16 cellular contexts compared by ENCODE assay signal in the genomic region with DNA sequence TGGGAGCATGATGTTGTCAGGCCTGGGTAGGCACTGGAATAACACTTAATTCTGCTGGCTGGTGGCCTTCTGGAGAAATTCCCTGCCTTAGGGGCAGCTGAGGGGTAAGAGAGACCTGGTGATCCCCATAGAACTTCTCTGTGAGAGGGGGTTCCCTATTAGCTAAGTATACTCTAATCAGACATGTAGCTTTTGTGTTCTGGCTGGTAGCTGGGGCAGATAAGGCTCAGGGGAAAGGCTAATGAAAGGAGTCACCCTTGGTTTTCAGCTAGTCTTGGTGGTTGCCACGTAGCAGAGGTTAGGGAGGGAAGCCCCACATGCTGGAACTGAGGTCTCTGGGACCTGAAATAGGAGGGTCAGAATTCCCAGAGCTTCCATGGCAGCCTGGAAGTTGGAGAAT. TPM values are rescaled to one million over a fixed set of nuclear protein-coding genes. Genes with fewer than 3 reads are reported as not detected.
DNase-seq lines count a peak whose midpoint lies in the region; ATAC-seq lines count a peak whose summit lies in the region.
"Had no signal": no experiment of that assay in that cellular context is flagged by ENCODE, and none has a peak within 500 bp of the region (broad histone marks: within the 10 kb centered on the region; RNA-seq: fewer than 3 reads in every experiment).

No MANE protein-coding gene starts in this region.

- POLR2A ChIA-PET in T-cell (lab: Charles Lee) = no interaction called here

- CTCF ChIA-PET in T-cell (lab: Charles Lee) = interaction anchor here (0.5 to 5.4 kb wide), 12 partner anchors 9 to 613 kb away, joined by 3 to 78 read pairs (median 8); partner anchors contain the start of genes RCCD1 (in 2 of the 2) and MAN2A2 (in 1 of the 2)

- H3K36me3 Mint-ChIP-seq in activated naive CD4-positive, alpha-beta T cell treated with anti-CD3 and anti-CD28 coated beads, Interleukin-2, amount 50 U/mL, for 24 hours = peaks cover under 1% of the 10 kb centered on the region
- H3K36me3 Mint-ChIP-seq in T-cell = peaks cover 5% of the 10 kb centered on the region
- peaks cover 20% of the 10 kb centered on the region for H3K36me3 Mint-ChIP-seq in dendritic cell treated with granulocyte-macrophage colony-stimulating factor and Interleukin-4, amounts not matched to agents 40 ng/mL and 50 ng/mL, for 4 days (ENCODE audit: low read depth)
- H3K36me3 Mint-ChIP-seq in stimulated activated effector memory CD8-positive, alpha-beta T cell treated with anti-CD3 and anti-CD28 coated beads, Interleukin-12 subunit alpha, Interleukin-12 subunit beta, amount 100 ng/mL, for 72 hours = peaks cover 50% of the 10 kb centered on the region

- peak overlapping the region; percentile 26 for H3K4me3 Mint-ChIP-seq in activated naive CD4-positive, alpha-beta T cell treated with anti-CD3 and anti-CD28 coated beads, Interleukin-2, amount 50 U/mL, for 24 hours
- peak overlapping the region; percentile 28 to 90 (median 31) for H3K4me3 Mint-ChIP-seq in T-cell
- no peak overlapping the region for H3K4me3 Mint-ChIP-seq in dendritic cell treated with granulocyte-macrophage colony-stimulating factor and Interleukin-4, amounts not matched to agents 40 ng/mL and 50 ng/mL, for 4 days
- peak overlapping the region; percentile 89 for H3K4me3 Mint-ChIP-seq in stimulated activated effector memory CD8-positive, alpha-beta T cell treated with anti-CD3 and anti-CD28 coated beads, Interleukin-12 subunit alpha, Interleukin-12 subunit beta, amount 100 ng/mL, for 72 hours

- peak overlapping the region; percentile 51 for H3K27ac Mint-ChIP-seq in activated naive CD4-positive, alpha-beta T cell treated with anti-CD3 and anti-CD28 coated beads, Interleukin-2, amount 50 U/mL, for 24 hours
- H3K27ac Mint-ChIP-seq in T-cell = peak overlapping the region; percentile 15 to 61
- peak overlapping the region; percentile 97 for H3K27ac Mint-ChIP-seq in dendritic cell treated with granulocyte-macrophage colony-stimulating factor and Interleukin-4, amounts not matched to agents 40 ng/mL and 50 ng/mL, for 4 days
- peak overlapping the region; percentile 94 for H3K27ac Mint-ChIP-seq in stimulated activated effector memory CD8-positive, alpha-beta T cell treated with anti-CD3 and anti-CD28 coated beads, Interleukin-12 subunit alpha, Interleukin-12 subunit beta, amount 100 ng/mL, for 72 hours

- H3K4me1 Mint-ChIP-seq in activated naive CD4-positive, alpha-beta T cell treated with anti-CD3 and anti-CD28 coated beads, Interleukin-2, amount 50 U/mL, for 24 hours = peaks cover 51% of the 10 kb centered on the region
- peaks cover 49 to 56% (median 56%) of the 10 kb centered on the region in 3 donors for H3K4me1 Mint-ChIP-seq in T-cell
- peaks cover 64% of the 10 kb centered on the region for H3K4me1 Mint-ChIP-seq in dendritic cell treated with granulocyte-macrophage colony-stimulating factor and Interleukin-4, amounts not matched to agents 40 ng/mL and 50 ng/mL, for 4 days (ENCODE audit: low read depth)
- peaks cover 54% of the 10 kb centered on the region for H3K4me1 Mint-ChIP-seq in stimulated activated effector memory CD8-positive, alpha-beta T cell treated with anti-CD3 and anti-CD28 coated beads, Interleukin-12 subunit alpha, Interleukin-12 subunit beta, amount 100 ng/mL, for 72 hours

- intact Hi-C loops in dendritic cell treated with granulocyte-macrophage colony-stimulating factor and Interleukin-4, amounts not matched to agents 40 ng/mL and 50 ng/mL, for 4 days (cut with micrococcal nuclease) = loop anchor here (10.0 kb wide), 1 partner anchor 49 kb away; the partner anchor contains the start of gene FES

- ATAC-seq in T-cell (replicated peaks in 1 of 4) (no peak), GM19397 (IDR thresholded peaks at IDR 0.05; ENCODE audit: unreplicated experiment) (no peak), GM21576 (IDR thresholded peaks at IDR 0.05; ENCODE audit: unreplicated experiment) (no peak)
- no peak for ATAC-seq in stimulated activated effector memory CD8-positive, alpha-beta T cell treated with anti-CD3 and anti-CD28 coated beads, Interleukin-12 subunit alpha, Interleukin-12 subunit beta, amount 100 ng/mL, for 72 hours
- ATAC-seq: effector memory CD8-positive, alpha-beta T cell; mucosa of descending colon had no signal

- no peaks in the 10 kb centered on the region for H3K9me3 Mint-ChIP-seq in activated naive CD4-positive, alpha-beta T cell treated with anti-CD3 and anti-CD28 coated beads, Interleukin-2, amount 50 U/mL, for 24 hours
- H3K9me3 Mint-ChIP-seq in T-cell = no peaks in the 10 kb centered on the region
- no peaks in the 10 kb centered on the region for H3K9me3 Mint-ChIP-seq in dendritic cell treated with granulocyte-macrophage colony-stimulating factor and Interleukin-4, amounts not matched to agents 40 ng/mL and 50 ng/mL, for 4 days
- H3K9me3 Mint-ChIP-seq in stimulated activated effector memory CD8-positive, alpha-beta T cell treated with anti-CD3 and anti-CD28 coated beads, Interleukin-12 subunit alpha, Interleukin-12 subunit beta, amount 100 ng/mL, for 72 hours = no peaks in the 10 kb centered on the region
- H3K9me3 Mint-ChIP-seq: effector memory CD8-positive, alpha-beta T cell had no signal

- no peaks in the 10 kb centered on the region for H3K27me3 Mint-ChIP-seq in activated naive CD4-positive, alpha-beta T cell treated with anti-CD3 and anti-CD28 coated beads, Interleukin-2, amount 50 U/mL, for 24 hours
- no peaks in the 10 kb centered on the region for H3K27me3 Mint-ChIP-seq in T-cell
- no peaks in the 10 kb centered on the region for H3K27me3 Mint-ChIP-seq in dendritic cell treated with granulocyte-macrophage colony-stimulating factor and Interleukin-4, amounts not matched to agents 40 ng/mL and 50 ng/mL, for 4 days
- H3K27me3 Mint-ChIP-seq: effector memory CD8-positive, alpha-beta T cell had no signal

- no peak for DNase-seq in activated naive CD4-positive, alpha-beta T cell (lab: John Stamatoyannopoulos, UW)
- DNase-seq in T-cell = no peak
- no peak for DNase-seq in stimulated activated effector memory CD8-positive, alpha-beta T cell treated with anti-CD3 and anti-CD28 coated beads, Interleukin-12 subunit alpha, Interleukin-12 subunit beta, amount 100 ng/mL, for 72 hours (ENCODE audit: low spot score in 2 of 2)
- no peak for DNase-seq in NCI-H69 (lab: John Stamatoyannopoulos, UW)
- DNase-seq: activated gamma-delta T cell treated with Interleukin-2 at 50 U/mL for 16 hours; effector memory CD8-positive, alpha-beta T cell; IMR-90; mucosa of descending colon; NCI-H1092 treated with DMSO at 0.1 percent for 48 hours; NCI-H2171; NCI-H82; SW 1271 had no signal

RNA-seq across cellular contexts. Expression of gene HDDC3, which starts 1.0 kb away (rescaled TPM):
- 10 to 100 TPM; 14.4 to 28.6 (median 26.2) TPM for total RNA-seq in T-cell

RNA-seq across cellular contexts. Expression of gene UNC45A, which starts 1.8 kb away (rescaled TPM):
- total RNA-seq in T-cell = 10 to 100 TPM; 39.4 to 80.3 (median 72.2) TPM

RNA-seq across cellular contexts. Expression of gene RCCD1, which starts 21.4 kb away (rescaled TPM):
- 10 to 100 TPM in 3 of 5 donors, 1 to 10 TPM in 2; 5.7 to 21.2 (median 15.8) TPM for total RNA-seq in T-cell

RNA-seq across cellular contexts. Expression of gene MAN2A2, which starts 30.2 kb away (rescaled TPM):
- total RNA-seq in T-cell = 100 to 1,000 TPM; 119 to 158 (median 142) TPM

RNA-seq across cellular contexts. Expression of gene FES, which starts 49.0 kb away (rescaled TPM):
- total RNA-seq in T-cell = 1 to 10 TPM; 3.2 to 5.2 (median 4.3) TPM

Comparison
In these comparisons a context has a peak if more than half of its experiments do, and no peak if none do; other contexts are left out.
1. H3K27ac Mint-ChIP-seq: peak in every context shown above with its lines; median percentile 97 in dendritic cell treated with granulocyte-macrophage colony-stimulating factor and Interleukin-4, amounts not matched to agents 40 ng/mL and 50 ng/mL, for 4 days; 94 in stimulated activated effector memory CD8-positive, alpha-beta T cell treated with anti-CD3 and anti-CD28 coated beads, Interleukin-12 subunit alpha, Interleukin-12 subunit beta, amount 100 ng/mL, for 72 hours; 51 in activated naive CD4-positive, alpha-beta T cell treated with anti-CD3 and anti-CD28 coated beads, Interleukin-2, amount 50 U/mL, for 24 hours; 38 in T-cell.